In genomic region chr2:17972991-17973390, GRCh38 we compare ENCODE assay signal across 1 cellular context.
TF ChIP-seq lines count a peak whose summit lies in the region.

No MANE protein-coding gene starts in this region.

TF ChIP-seq in IMR-90, 13 proteins besides CTCF, POLR2A, EP300 and RAD21 (continued from another document):
- TF ChIP-seq SMC3 (IDR thresholded peaks at IDR 0.05; ENCODE audit: low read depth, low read length) = no peak
